In the genomic region with DNA sequence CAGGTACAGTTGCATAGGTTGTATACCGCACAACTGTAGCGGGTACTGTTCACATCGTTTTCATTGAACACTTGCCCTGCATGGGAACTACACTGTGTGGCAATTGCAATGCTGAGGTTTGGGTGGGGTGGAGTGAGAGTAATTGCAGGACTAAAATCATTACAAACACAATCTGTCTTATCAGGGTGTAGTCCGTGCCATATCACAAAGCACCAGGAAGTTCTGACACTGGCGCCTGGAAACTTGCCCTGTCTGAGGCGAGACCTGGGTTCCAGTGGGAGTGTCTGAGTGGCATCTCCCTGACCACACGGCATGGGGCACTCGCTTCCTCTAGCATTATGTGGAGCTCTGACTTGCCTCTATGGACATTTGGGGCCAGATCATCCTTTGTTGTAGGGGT, we compare ENCODE assay signal across 11 cellular contexts.
"Had no signal": no experiment of that assay in that cellular context is flagged by ENCODE, and none has a peak within 500 bp of the region (broad histone marks: within the 10 kb centered on the region; RNA-seq: fewer than 3 reads in every experiment).

No MANE protein-coding gene starts in this region.

- DNase-seq: activated B cell treated with CpG ODN at 0.5 μM for 24 hours; activated CD4-positive, alpha-beta T cell treated with anti-CD3 and anti-CD28 coated beads, Interleukin-2, amount 10 ng/mL, durations not matched to agents 24 days and 14 days; activated naive CD4-positive, alpha-beta T cell treated with anti-CD3 and anti-CD28 coated beads, Interleukin-2, amount 50 U/mL, for 16 hours; activated T-cell treated with anti-CD3 and anti-CD28 coated beads, Interleukin-2, amount 50 U/mL, for 1 hour; mesenchymal stem cell; stimulated activated CD4-positive, alpha-beta T cell treated with anti-CD3 and anti-CD28 coated beads, Interleukin-4, amount 100 ng/mL, for 4 hours; stimulated activated naive CD8-positive, alpha-beta T cell treated with anti-CD3 and anti-CD28 coated beads, Interleukin-15, amount 100 ng/mL, for 72 hours had no signal

- H3K4me2 ChIP-seq: neural progenitor cell had no signal

- H3K9ac ChIP-seq: neural progenitor cell, parathyroid adenoma had no signal

- H3K36me3 ChIP-seq: neural progenitor cell, thoracic aorta had no signal

- H2AFZ ChIP-seq: neural progenitor cell, parathyroid adenoma had no signal

- H3K9me3 ChIP-seq: thoracic aorta had no signal

- H3K27me3 ChIP-seq: neural progenitor cell had no signal

- ATAC-seq: left lobe of liver; stimulated activated naive CD8-positive, alpha-beta T cell treated with anti-CD3 and anti-CD28 coated beads, Interleukin-15, amount 100 ng/mL, for 72 hours had no signal

- H3K79me2 ChIP-seq: parathyroid adenoma had no signal

- H3K4me3 ChIP-seq: neural progenitor cell, thoracic aorta had no signal

- H3K27ac ChIP-seq: neural progenitor cell, parathyroid adenoma, thoracic aorta had no signal
